In genomic region chr22:34113381-34113780, GRCh38 we compare ENCODE assay signal across 24 cellular contexts.
"Had no signal": no experiment of that assay in that cellular context is flagged by ENCODE, and none has a peak within 500 bp of the region (broad histone marks: within the 10 kb centered on the region; RNA-seq: fewer than 3 reads in every experiment).

No MANE protein-coding gene starts in this region.

- ATAC-seq: activated CD4-positive, CD25-positive, alpha-beta regulatory T cell treated with anti-CD3 and anti-CD28 coated beads, Interleukin-2, amount 50 U/mL, for 24 hours; activated CD8-positive, alpha-beta T cell treated with anti-CD3 and anti-CD28 coated beads, Interleukin-2, amount 10 ng/mL, durations not matched to agents 7 days and 5 days; activated naive CD4-positive, alpha-beta T cell treated with anti-CD3 and anti-CD28 coated beads, Interleukin-2, amount 50 U/mL, for 72 hours; activated naive CD8-positive, alpha-beta T cell treated with anti-CD3 and anti-CD28 coated beads, Interleukin-2, amount 50 U/mL, for 24 hours; activated T-cell treated with anti-CD3 and anti-CD28 coated beads, Interleukin-2, amount 50 U/mL, for 4 hours; body of pancreas; Panc1 had no signal

- DNase-seq: activated CD4-positive, alpha-beta T cell treated with anti-CD3 and anti-CD28 coated beads for 4 hours; activated CD8-positive, alpha-beta T cell treated with anti-CD3 and anti-CD28 coated beads, Interleukin-2, amount 10 ng/mL, durations not matched to agents 7 days and 5 days; activated effector memory CD4-positive, alpha-beta T cell treated with anti-CD3 and anti-CD28 coated beads, Interleukin-2, amount 50 U/mL, for 16 hours; activated naive CD4-positive, alpha-beta T cell treated with Interleukin-2 at 50 U/mL for 16 hours; activated naive CD8-positive, alpha-beta T cell treated with anti-CD3 and anti-CD28 coated beads, Interleukin-2, amount 50 U/mL, for 24 hours; activated T-cell treated with anti-CD3 and anti-CD28 coated beads, Interleukin-2, amount 50 U/mL, for 4 hours; amniotic stem cell; body of pancreas; central memory CD4-positive, alpha-beta T cell; MG63; MV-4-11; NCI-H1105; NCI-H1436; NCI-H1694 treated with DMSO at 0.1 percent for 48 hours; NCI-H2029 treated with DMSO at 0.1 percent for 48 hours; NCI-H345; NCI-H510A treated with DMSO at 0.1 percent for 48 hours; NCI-H748 treated with DMSO at 0.1 percent for 48 hours; NK-92 treated with Interleukin-12 subunit alpha and Interleukin-12 subunit beta, amount 100 ng/mL, for 24 hours; OCI-M1; Right ventricle myocardium superior had no signal
